Comparison of ENCODE assay signal across 26 cellular contexts in the genomic region with DNA sequence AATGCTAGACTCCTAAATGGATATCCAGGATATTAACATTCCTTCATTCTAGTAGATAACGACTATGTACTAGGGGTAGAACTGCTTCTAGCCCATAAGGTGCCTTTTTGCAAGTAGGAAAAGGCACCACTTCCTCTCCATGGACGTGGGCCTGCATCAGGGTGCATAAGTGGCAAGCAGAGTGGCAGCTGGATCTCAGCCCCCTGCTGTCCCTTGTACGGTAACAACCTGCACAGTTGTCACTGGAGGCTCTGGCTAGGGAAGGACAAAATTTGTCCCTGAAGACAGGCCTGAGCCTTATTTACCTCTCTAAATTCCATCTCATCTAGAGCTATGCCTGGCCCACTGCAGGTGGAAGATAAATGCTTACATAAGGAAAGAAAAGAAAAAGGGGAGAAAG.
"Had no signal": no experiment of that assay in that cellular context is flagged by ENCODE, and none has a peak within 500 bp of the region (broad histone marks: within the 10 kb centered on the region; RNA-seq: fewer than 3 reads in every experiment).

No MANE protein-coding gene starts in this region.

- ATAC-seq: body of pancreas; foreskin keratinocyte; heart left ventricle; left colon; sciatic nerve; stimulated activated effector memory CD8-positive, alpha-beta T cell treated with anti-CD3 and anti-CD28 coated beads, Interleukin-12 subunit alpha, Interleukin-12 subunit beta, amount 100 ng/mL, for 72 hours had no signal

- H3K9me3 ChIP-seq: adrenal gland, body of pancreas, neutrophil, suprapubic skin had no signal

- H3K4me3 ChIP-seq: adrenal gland, body of pancreas, esophagus muscularis mucosa, heart left ventricle, suprapubic skin, tibial nerve had no signal

- H3K27ac ChIP-seq: adrenal gland, body of pancreas, esophagus muscularis mucosa, foreskin keratinocyte, heart left ventricle, neutrophil, suprapubic skin, tibial nerve had no signal

- H3K36me3 ChIP-seq: adrenal gland, esophagus muscularis mucosa, heart left ventricle, neutrophil, suprapubic skin had no signal

- H3K4me1 ChIP-seq: adrenal gland, body of pancreas, esophagus muscularis mucosa, foreskin keratinocyte, heart left ventricle, suprapubic skin, tibial nerve had no signal

- H3K27me3 ChIP-seq: body of pancreas, foreskin keratinocyte, tibial nerve had no signal

- DNase-seq: activated B cell treated with CpG ODN at 0.5 μM for 24 hours; activated CD4-positive, alpha-beta T cell treated with anti-CD3 and anti-CD28 coated beads, Interleukin-2, amount 50 U/mL, for 4 hours; activated effector memory CD4-positive, alpha-beta T cell treated with anti-CD3 and anti-CD28 coated beads, Interleukin-2, amount 50 U/mL, for 16 hours; activated naive CD4-positive, alpha-beta T cell treated with anti-CD3 and anti-CD28 coated beads for 36 hours; activated naive CD8-positive, alpha-beta T cell treated with anti-CD3 and anti-CD28 coated beads for 36 hours; activated T-cell treated with anti-CD3 and anti-CD28 coated beads, Interleukin-2, amount 50 U/mL, for 1 hour; aorta; body of pancreas; dermis blood vessel endothelial cell; effector CD4-positive, alpha-beta T cell; foreskin keratinocyte; heart left ventricle; hypothalamus; immature natural killer cell; kidney; left colon; mammary epithelial cell; small intestine; stimulated activated CD4-positive, alpha-beta T cell treated with anti-CD3 and anti-CD28 coated beads, Interleukin-4, amount 100 ng/mL, for 24 hours had no signal
